ENCODE assay signal across 13 cellular contexts in the genomic region with DNA sequence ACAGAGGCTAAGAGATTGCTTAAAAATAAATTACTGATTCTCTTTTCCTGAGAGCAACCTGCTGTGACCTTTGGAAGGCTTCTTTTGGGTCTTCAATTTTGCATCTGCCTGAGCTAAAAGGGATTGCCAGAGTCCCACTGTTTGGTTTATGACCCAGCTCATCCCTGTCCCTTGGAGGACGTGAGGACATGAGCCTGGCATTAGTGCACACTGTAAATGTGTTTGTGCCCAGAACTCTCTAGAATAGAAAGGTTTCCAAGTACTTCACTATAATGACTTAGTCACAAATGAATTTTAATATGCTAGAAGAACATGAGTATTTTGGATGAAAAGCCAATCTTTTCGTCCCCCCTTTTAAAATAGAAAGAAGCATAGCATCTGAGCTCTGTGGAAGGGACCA. TPM values are rescaled to one million over a fixed set of nuclear protein-coding genes. Genes with fewer than 3 reads are reported as not detected.
DNase-seq lines count a peak whose midpoint lies in the region; ATAC-seq and TF ChIP-seq lines count a peak whose summit lies in the region.
"Had no signal": no experiment of that assay in that cellular context is flagged by ENCODE, and none has a peak within 500 bp of the region (broad histone marks: within the 10 kb centered on the region; RNA-seq: fewer than 3 reads in every experiment).

No MANE protein-coding gene starts in this region.

- H3K4me1 ChIP-seq in GM23248 (ENCODE audit: insufficient read depth) = peaks cover 17% of the 10 kb centered on the region
- H3K4me1 ChIP-seq in right cardiac atrium (ENCODE audit: control insufficient read depth, insufficient read depth, low read length) = peaks cover 3% of the 10 kb centered on the region
- H3K4me1 ChIP-seq in spleen = peaks cover 0 to 14% (median 3%) of the 10 kb centered on the region in 6 donors

- in situ Hi-C loops in GM23248 (cut with MboI) = loop anchor here (10.0 to 25.0 kb wide), 2 partner anchors 937 to 1055 kb away; no protein-coding TSS in a partner anchor

- H3K9me2 ChIP-seq in GM23248 (ENCODE audit: insufficient read depth) = no peaks in the 10 kb centered on the region

- peak overlapping the region; percentile 41; the same call in 1 of the 2 replicates for H3K9ac ChIP-seq in GM23248

- peak overlapping the region; percentile 29; the same call in 1 of the 2 replicates for H3K27ac ChIP-seq in GM23248
- peak overlapping the region; percentile 28 for H3K27ac ChIP-seq in right cardiac atrium (ENCODE audit: low read length)
- H3K27ac ChIP-seq in spleen = peak overlapping the region in 6 of 8 donors; percentile 8 to 48 (median 28)

- no peaks in the 10 kb centered on the region for H3K36me3 ChIP-seq in GM23248 (ENCODE audit: low read depth)
- no peaks in the 10 kb centered on the region for H3K36me3 ChIP-seq in spleen

- no peak for TF ChIP-seq POLR2A in spleen (IDR thresholded peaks at IDR 0.05)

- TF ChIP-seq CTCF in spleen (IDR thresholded peaks at IDR 0.05 in 8 of 11, conservative IDR thresholded peaks at IDR 0.05 in 3 of 11) = no peak
- no peak for TF ChIP-seq CTCF in GM10266 (IDR thresholded peaks at IDR 0.05; ENCODE audit: control insufficient read depth, insufficient read depth, low read depth, missing control alignments)

- intact Hi-C loops in right cardiac atrium (cut with DNase I) (loop anchor here in 3 of 4 donors (5.0 to 10.0 kb wide), 5 partner anchors 805 to 1055 kb away; no protein-coding TSS in a partner anchor), spleen (cut with DNase I; ENCODE audit: low total_unique reads) (loop anchor here (10.0 kb wide), 1 partner anchor 815 kb away; no protein-coding TSS in a partner anchor)

- WGBS in GM23248 (ENCODE audit: low coverage in 1 of 2, low lambda C conversion rate in 2 of 2, missing lambda C conversion rate in 2 of 2), 2 experiments = 7 to 17% methylated on average over 2 of the region's 2 CpGs
- 32% methylated on average over 2 of the region's 2 CpGs for WGBS in right cardiac atrium
- WGBS in spleen, 5 donors = 49 to 83% (median 69%) methylated on average over 2 of the region's 2 CpGs

- DNase-seq in GM23248 (peak; percentile 21), cerebellar cortex (ENCODE audit: low spot score) (peak; percentile 71), right cardiac atrium (no peak), spleen (no peak), germinal center (ENCODE audit: low spot score) (no peak), GM10266 (ENCODE audit: extremely low spot score) (no peak), NCI-H82 treated with DMSO at 0.1 percent for 48 hours (lab: John Stamatoyannopoulos, UW; ENCODE audit: unreplicated experiment) (no peak)
- DNase-seq: activated CD4-positive, alpha-beta T cell treated with anti-CD3 and anti-CD28 coated beads for 1 hour; activated CD8-positive, alpha-beta memory T cell treated with anti-CD3 and anti-CD28 coated beads, Interleukin-2, amount 50 U/mL, for 4 hours; activated naive CD4-positive, alpha-beta T cell treated with Interleukin-2 at 50 U/mL for 16 hours; AML-193; NK-92 treated with Interleukin-12 subunit alpha and Interleukin-12 subunit beta, amount 100 ng/mL, for 24 hours had no signal

- H4K20me1 ChIP-seq in GM23248 (ENCODE audit: insufficient read depth) = no peaks in the 10 kb centered on the region

- ATAC-seq in right cardiac atrium (peak; percentile 72 to 75), GM21825 (IDR thresholded peaks at IDR 0.05; ENCODE audit: unreplicated experiment) (no peak)

- no peaks in the 10 kb centered on the region for H3K79me2 ChIP-seq in GM23248 (ENCODE audit: insufficient read depth)

- H3K4me3 ChIP-seq in GM23248 (peak overlapping the region; percentile 70), right cardiac atrium (ENCODE audit: low read length) (no peak overlapping the region), spleen (no peak overlapping the region)

- H3F3A ChIP-seq in GM23248 (ENCODE audit: insufficient read depth) = peaks cover 11% of the 10 kb centered on the region

- peak overlapping the region; percentile 78 for H3K4me2 ChIP-seq in GM23248 (ENCODE audit: unreplicated experiment)

- H3K27me3 ChIP-seq in GM23248 (replicated peaks; ENCODE audit: insufficient read depth) (no peaks in the 10 kb centered on the region), right cardiac atrium (ENCODE audit: control insufficient read depth, insufficient read depth) (no peaks in the 10 kb centered on the region), spleen (replicated peaks in 1 of 7) (peaks cover 0 to 7% (median 0%) of the 10 kb centered on the region in 7 donors)

- H3K9me3 ChIP-seq in GM23248 (ENCODE audit: low read depth) (no peaks in the 10 kb centered on the region), right cardiac atrium (ENCODE audit: control insufficient read depth, low read length) (no peaks in the 10 kb centered on the region), spleen (peaks cover 0 to 5% (median 0%) of the 10 kb centered on the region in 8 donors)

- peak overlapping the region; percentile 79 for H2AFZ ChIP-seq in GM23248

RNA-seq across cellular contexts. Expression of a gene that starts 47.1 kb away (rescaled TPM):
- 20.1 and 44.5 TPM in 2 replicates for total RNA-seq in GM23248 (2014; rRNA removed; shearing (Covaris generic))
- polyA plus RNA-seq in GM23248 (2016; fragmentation: Nextera tagmentation; extraction: Ambion mirVana) = 39.3 and 41.8 TPM in 2 replicates
- 1 to 10 TPM; 3.5 to 8.1 (median 7.1) TPM for total RNA-seq in right cardiac atrium
- 10.4 TPM for polyA plus RNA-seq in right cardiac atrium
- 10 to 100 TPM in 1 of 7 donors, 1 to 10 TPM in 6; 1.7 to 13.8 (median 5.4) TPM for total RNA-seq in spleen
- polyA plus RNA-seq in spleen = 10 to 100 TPM in 1 of 3 donors, 1 to 10 TPM in 2; 3.8 to 21.3 (median 5.0) TPM

Comparison
In these comparisons a context has a peak if more than half of its experiments do, and no peak if none do; other contexts are left out.
1. DNase-seq: peak in GM23248 (single experiment) and cerebellar cortex (single experiment); none in right cardiac atrium (0 of 3), spleen (single experiment), germinal center (single experiment), GM10266 (single experiment) and NCI-H82 treated with DMSO at 0.1 percent for 48 hours (single experiment).
2. Peak in every context shown above with its lines, with median percentiles within 50 percentile points of each other: H3K27ac ChIP-seq.